19 cellular contexts compared by ENCODE assay signal in genomic region chr5:91244380-91245073, GRCh38.
A peak's percentile ranks its signal among the peaks of the same experiment; 100 is the strongest.
DNase-seq lines count a peak whose midpoint lies in the region; ATAC-seq and TF ChIP-seq lines count a peak whose summit lies in the region.
"Had no signal": no experiment of that assay in that cellular context is flagged by ENCODE, and none has a peak within 500 bp of the region (broad histone marks: within the 10 kb centered on the region; RNA-seq: fewer than 3 reads in every experiment).

No MANE protein-coding gene starts in this region.

- no peak overlapping the region for H3K4me3 ChIP-seq in DND-41 (ENCODE audit: low read depth in 1 of 2, low read length in 2 of 2)
- no peak overlapping the region for H3K4me3 ChIP-seq in endodermal cell (ENCODE audit: low read length)
- H3K4me3 ChIP-seq in neural progenitor cell: no peak overlapping the region
- H3K4me3 ChIP-seq: GM23248, SJSA1 had no signal

- H3K27me3 ChIP-seq in DND-41 (ENCODE audit: insufficient read depth, low read length, poor library complexity) (no peaks in the 10 kb centered on the region), endodermal cell (ENCODE audit: control insufficient read depth, insufficient read depth, low read length, poor library complexity, severe bottlenecking) (no peaks in the 10 kb centered on the region), neural progenitor cell (no peaks in the 10 kb centered on the region)
- H3K27me3 ChIP-seq: SJSA1 had no signal

- H3K79me2 ChIP-seq in DND-41 (ENCODE audit: insufficient read depth, low read length): no peaks in the 10 kb centered on the region
- no peaks in the 10 kb centered on the region for H3K79me2 ChIP-seq in neural progenitor cell (ENCODE audit: low read depth)

- no peaks in the 10 kb centered on the region for H3K36me3 ChIP-seq in DND-41 (ENCODE audit: insufficient read depth, low read length)
- no peaks in the 10 kb centered on the region for H3K36me3 ChIP-seq in endodermal cell (ENCODE audit: control insufficient read depth, insufficient read depth, low read length)
- H3K36me3 ChIP-seq in neural progenitor cell: no peaks in the 10 kb centered on the region
- H3K36me3 ChIP-seq: SJSA1 had no signal

- H3K9me3 ChIP-seq in DND-41 (ENCODE audit: insufficient read depth, low read length, severe bottlenecking) (peaks cover 6% of the 10 kb centered on the region), endodermal cell (ENCODE audit: control insufficient read depth, low read length) (peaks cover 22% of the 10 kb centered on the region), neural progenitor cell (ENCODE audit: low read depth) (no peaks in the 10 kb centered on the region)
- H3K9me3 ChIP-seq: SJSA1 had no signal

- TF ChIP-seq CTCF in DND-41 (IDR thresholded peaks at IDR 0.05; ENCODE audit: borderline replicate concordance, extremely low read depth, low read length, poor library complexity, severe bottlenecking) (no peak), endodermal cell (conservative IDR thresholded peaks at IDR 0.05) (peak; percentile 61), neural progenitor cell (IDR thresholded peaks at IDR 0.05) (no peak), Calu3 (IDR thresholded peaks at IDR 0.05; ENCODE audit: unreplicated experiment) (no peak)

- WGBS in endodermal cell (ENCODE audit: insufficient coverage in 1 of 2, insufficient read length in 1 of 2), 2 experiments: 90 to 100% methylated on average over 1 to 6 of the region's 6 CpGs

- H3K9me3 Mint-ChIP-seq in endodermal cell (peaks cover 8% of the 10 kb centered on the region), neural progenitor cell (peaks cover 21% of the 10 kb centered on the region), Calu3 (ENCODE audit: low read depth, unreplicated experiment) (peaks cover 4% of the 10 kb centered on the region)

- H3F3A ChIP-seq in neural progenitor cell (ENCODE audit: low read depth): no peaks in the 10 kb centered on the region

- BruUV-seq in Calu3 (replicated peaks; lab: Mats Ljungman, UMichigan): no TSS peak

- no peaks in the 10 kb centered on the region for H3K36me3 Mint-ChIP-seq in endodermal cell (ENCODE audit: low read depth)
- peaks cover 2% of the 10 kb centered on the region for H3K36me3 Mint-ChIP-seq in neural progenitor cell
- H3K36me3 Mint-ChIP-seq in Calu3 (ENCODE audit: insufficient read depth, unreplicated experiment): no peaks in the 10 kb centered on the region

- H4K20me1 ChIP-seq in DND-41 (ENCODE audit: insufficient read depth, low read length): no peaks in the 10 kb centered on the region
- H4K20me1 ChIP-seq in neural progenitor cell (ENCODE audit: low read depth): no peaks in the 10 kb centered on the region

- intact Hi-C loops in left ventricle myocardium superior (cut with micrococcal nuclease): no loop called here
- intact Hi-C loops in Calu3 (cut with micrococcal nuclease; ENCODE audit: unreplicated experiment): no loop called here

- H3K4me1 Mint-ChIP-seq in endodermal cell: no peaks in the 10 kb centered on the region
- no peaks in the 10 kb centered on the region for H3K4me1 Mint-ChIP-seq in neural progenitor cell
- H3K4me1 Mint-ChIP-seq in Calu3 (ENCODE audit: low read depth, unreplicated experiment): no peaks in the 10 kb centered on the region

- H3K27ac ChIP-seq in DND-41 (ENCODE audit: low read length) (no peak overlapping the region), endodermal cell (ENCODE audit: low read depth, low read length) (no peak overlapping the region), neural progenitor cell (no peak overlapping the region)
- H3K27ac ChIP-seq: GM23248, KMS-11, RWPE1, SJSA1 had no signal

- H3K9ac ChIP-seq in DND-41 (ENCODE audit: low read depth, low read length): no peak overlapping the region
- H3K9ac ChIP-seq in endodermal cell (ENCODE audit: extremely low read depth, low read length, poor library complexity, severe bottlenecking): no peak overlapping the region
- no peak overlapping the region for H3K9ac ChIP-seq in neural progenitor cell
- H3K9ac ChIP-seq: GM23248, KMS-11 had no signal

- no peak overlapping the region for H3K4me3 Mint-ChIP-seq in endodermal cell
- no peak overlapping the region for H3K4me3 Mint-ChIP-seq in neural progenitor cell
- H3K4me3 Mint-ChIP-seq in Calu3 (ENCODE audit: low read depth, unreplicated experiment): no peak overlapping the region

- H2AFZ ChIP-seq in DND-41 (ENCODE audit: low read depth, low read length) (no peak overlapping the region), neural progenitor cell (replicated peaks) (peak overlapping the region; percentile 27)
- H2AFZ ChIP-seq: GM23248 had no signal

- no peak overlapping the region for H3K27ac Mint-ChIP-seq in endodermal cell
- no peak overlapping the region for H3K27ac Mint-ChIP-seq in neural progenitor cell
- H3K27ac Mint-ChIP-seq in Calu3 (ENCODE audit: unreplicated experiment): no peak overlapping the region

- H3K4me1 ChIP-seq in DND-41 (ENCODE audit: insufficient read depth, low read length) (no peaks in the 10 kb centered on the region), endodermal cell (ENCODE audit: control insufficient read depth, insufficient read depth, low read length) (no peaks in the 10 kb centered on the region), neural progenitor cell (no peaks in the 10 kb centered on the region)
- H3K4me1 ChIP-seq: SJSA1 had no signal

- DNase-seq in DND-41 (no peak), endodermal cell (no peak), left ventricle myocardium superior (no peak), neural progenitor cell (ENCODE audit: low spot score) (no peak), anterior cingulate cortex (lab: John Stamatoyannopoulos, UW) (no peak), Calu3 (no peak), CD1c-positive myeloid dendritic cell (ENCODE audit: extremely low spot score) (no peak)
- DNase-seq: 8988T; CD8-positive, alpha-beta memory T cell; DMS 273 treated with DMSO at 0.1 percent for 48 hours; GF-D8; GM23248; NCI-H1436; NCI-H2081; NCI-H748 treated with DMSO at 0.1 percent for 48 hours had no signal

- CTCF ChIA-PET in Calu3 (lab: Charles Lee): no interaction called here

- ATAC-seq in DND-41 (ENCODE audit: insufficient read depth, low read depth) (peak; percentile 35; the same call in 1 of the 3 replicates), left ventricle myocardium superior (peak; percentile 57), HG03175 (IDR thresholded peaks at IDR 0.05; ENCODE audit: unreplicated experiment) (no peak)

- H3K4me2 ChIP-seq in DND-41 (ENCODE audit: insufficient read depth, low read length) (no peak overlapping the region), neural progenitor cell (no peak overlapping the region)
- H3K4me2 ChIP-seq: KMS-11 had no signal

- H3K27me3 Mint-ChIP-seq in endodermal cell (ENCODE audit: insufficient read depth): no peaks in the 10 kb centered on the region
- H3K27me3 Mint-ChIP-seq in neural progenitor cell (ENCODE audit: insufficient read depth, low read depth): no peaks in the 10 kb centered on the region
- H3K27me3 Mint-ChIP-seq in Calu3 (ENCODE audit: unreplicated experiment): no peaks in the 10 kb centered on the region
